In the genomic region with DNA sequence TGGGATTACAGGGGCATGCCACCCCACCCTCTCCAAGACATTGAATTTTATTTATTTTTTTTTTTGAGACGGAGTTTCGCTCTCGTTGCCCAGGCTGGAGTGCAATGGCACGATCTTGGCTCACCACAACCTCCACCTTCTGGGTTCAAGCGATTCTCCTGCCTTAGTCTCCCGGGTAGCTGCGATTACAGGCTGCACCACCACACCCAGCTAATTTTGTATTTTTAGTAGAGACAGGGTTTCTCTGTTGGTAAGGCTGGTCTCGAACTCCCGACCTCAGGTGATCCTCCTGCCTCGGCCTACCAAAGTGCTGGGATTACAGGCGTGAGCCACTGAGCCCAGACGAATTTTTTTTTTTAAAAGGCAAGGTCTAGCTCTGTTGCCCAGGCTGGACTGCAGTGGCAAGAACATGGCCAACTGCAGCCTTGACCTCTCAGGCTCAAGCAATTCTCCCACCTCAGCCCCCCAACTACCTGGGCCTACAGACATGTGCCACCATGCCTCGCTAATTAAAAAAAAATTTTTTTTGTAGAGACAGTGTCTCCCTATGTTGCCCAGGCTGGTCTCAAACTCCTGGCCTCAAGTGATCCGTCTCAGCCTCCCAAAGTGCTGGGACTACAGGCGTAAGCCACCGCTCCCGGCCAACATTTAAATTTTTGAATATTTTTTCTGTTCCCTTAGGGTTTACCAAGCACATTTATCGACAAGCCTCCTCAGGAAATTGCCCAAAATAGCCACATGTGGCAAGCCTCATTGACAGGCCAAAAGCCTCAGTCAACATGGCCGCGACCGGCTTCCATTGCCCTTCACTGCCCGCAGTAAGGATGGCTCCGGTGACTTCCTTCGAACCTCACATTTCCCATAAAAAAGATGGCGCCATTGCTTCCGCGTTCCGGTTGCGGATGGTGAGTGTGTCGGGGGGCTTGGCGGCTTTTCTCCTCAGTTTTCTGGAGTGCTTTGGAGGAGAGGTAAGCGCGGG, we compare ENCODE assay signal across 8 cellular contexts. TPM values are rescaled to one million over a fixed set of nuclear protein-coding genes. Genes with fewer than 3 reads are reported as not detected.
DNase-seq lines count a peak whose midpoint lies in the region; TF ChIP-seq lines count a peak whose summit lies in the region.

A gene with protein sequence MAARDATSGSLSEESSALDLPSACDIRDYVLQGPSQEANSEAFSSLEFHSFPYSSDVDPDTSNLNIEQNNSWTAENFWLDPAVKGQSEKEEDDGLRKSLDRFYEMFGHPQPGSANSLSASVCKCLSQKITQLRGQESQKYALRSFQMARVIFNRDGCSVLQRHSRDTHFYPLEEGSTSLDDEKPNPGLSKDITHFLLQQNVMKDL (plus strand): TSS at position 890 of the 979 bp plus-strand sequence. CDS start 22,465 bp downstream, outside the sequence.

- peaks cover 5% of the 10 kb centered on the region for H3K9me3 Mint-ChIP-seq in nephron progenitor cell
- H3K9me3 Mint-ChIP-seq in stimulated activated naive CD8-positive, alpha-beta T cell treated with anti-CD3 and anti-CD28 coated beads, Interleukin-15, Interleukin-2, amounts not matched to agents 100 ng/mL and 50 ng/mL, for 24 hours: no peaks in the 10 kb centered on the region

- DNase-seq in Daoy (ENCODE audit: low read depth) (peak; percentile 88), GOT3 (lab: John Stamatoyannopoulos, UW) (peak; percentile 66), LoVo (ENCODE audit: low spot score) (peak; percentile 90), fibroblast of the conjunctiva (ENCODE audit: low read depth) (peak; percentile 81), nephron progenitor cell (peak; percentile 73)
- peak; percentile 64 for DNase-seq in activated T-helper 9 cell treated with anti-CD3 and anti-CD28 coated beads, Interleukin-2, amount 50 U/mL, for 16 hours (ENCODE audit: low read depth)

- H3K4me1 Mint-ChIP-seq in nephron progenitor cell: peaks cover 10% of the 10 kb centered on the region
- peaks cover 19% of the 10 kb centered on the region for H3K4me1 Mint-ChIP-seq in stimulated activated naive CD8-positive, alpha-beta T cell treated with anti-CD3 and anti-CD28 coated beads, Interleukin-15, Interleukin-2, amounts not matched to agents 100 ng/mL and 50 ng/mL, for 24 hours (ENCODE audit: low read depth)

- H3K4me3 Mint-ChIP-seq in nephron progenitor cell: peak within 1 kb of the TSS; percentile 88
- H3K4me3 Mint-ChIP-seq in stimulated activated naive CD8-positive, alpha-beta T cell treated with anti-CD3 and anti-CD28 coated beads, Interleukin-15, Interleukin-2, amounts not matched to agents 100 ng/mL and 50 ng/mL, for 24 hours: peak within 1 kb of the TSS; percentile 87

- no peaks in the 10 kb centered on the region for H3K27me3 Mint-ChIP-seq in nephron progenitor cell (ENCODE audit: low read depth, poor library complexity)
- H3K27me3 Mint-ChIP-seq in stimulated activated naive CD8-positive, alpha-beta T cell treated with anti-CD3 and anti-CD28 coated beads, Interleukin-15, Interleukin-2, amounts not matched to agents 100 ng/mL and 50 ng/mL, for 24 hours: no peaks in the 10 kb centered on the region

- no peak for TF ChIP-seq CTCF in nephron progenitor cell (IDR thresholded peaks at IDR 0.05)

- peaks cover 4% of the 10 kb centered on the region for H3K36me3 Mint-ChIP-seq in nephron progenitor cell (ENCODE audit: low read depth)
- no peaks in the 10 kb centered on the region for H3K36me3 Mint-ChIP-seq in stimulated activated naive CD8-positive, alpha-beta T cell treated with anti-CD3 and anti-CD28 coated beads, Interleukin-15, Interleukin-2, amounts not matched to agents 100 ng/mL and 50 ng/mL, for 24 hours (ENCODE audit: low read depth)

- H3K27ac Mint-ChIP-seq in nephron progenitor cell: peak within 1 kb of the TSS; percentile 94
- H3K27ac Mint-ChIP-seq in stimulated activated naive CD8-positive, alpha-beta T cell treated with anti-CD3 and anti-CD28 coated beads, Interleukin-15, Interleukin-2, amounts not matched to agents 100 ng/mL and 50 ng/mL, for 24 hours: peak within 1 kb of the TSS; percentile 93

- TF ChIP-seq POLR2A in Raji (IDR thresholded peaks at IDR 0.05; ENCODE audit: insufficient read depth, low read depth, low read length): peak; percentile 67

RNA-seq across cellular contexts. Expression of the gene that starts here (rescaled TPM):
- total RNA-seq in Daoy (2014; rRNA removed; shearing (Covaris generic)): 2.8 and 3.0 TPM in 2 replicates

Comparison
In these comparisons a context has a peak if more than half of its experiments do, and no peak if none do; other contexts are left out.
1. Peak in every context shown above with its lines: DNase-seq.